8 cellular contexts compared by ENCODE assay signal in the genomic region with DNA sequence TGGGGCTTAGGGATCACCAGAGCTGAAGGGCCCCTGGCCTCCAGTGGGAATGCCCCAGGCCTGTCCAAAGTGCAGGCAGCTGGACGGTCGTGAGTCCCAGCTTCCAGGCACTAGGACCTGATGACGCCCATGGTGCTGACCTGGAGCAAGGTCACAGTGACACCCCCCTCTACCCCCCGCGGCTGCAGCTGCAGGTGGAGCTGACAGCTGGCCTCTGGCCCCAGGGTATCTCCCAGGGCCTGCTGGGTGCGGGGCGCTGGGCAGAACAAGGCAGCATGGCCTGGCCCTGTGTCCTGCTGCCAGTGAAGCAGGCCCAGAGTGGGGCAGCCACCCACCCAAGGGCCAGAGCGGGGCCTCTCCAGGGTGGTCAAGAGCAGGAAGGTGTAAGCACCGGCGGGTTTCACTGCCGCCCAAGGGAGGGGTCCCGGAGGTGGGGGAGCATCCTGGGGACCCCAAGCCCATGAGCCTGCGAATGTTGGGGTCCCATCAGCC. TPM values are rescaled to one million over a fixed set of nuclear protein-coding genes. Genes with fewer than 3 reads are reported as not detected.
DNase-seq lines count a peak whose midpoint lies in the region; ATAC-seq, FAIRE-seq and TF ChIP-seq lines count a peak whose summit lies in the region.

No MANE protein-coding gene starts in this region.

- H3K36me3 ChIP-seq in MG63: peaks cover 12% of the 10 kb centered on the region

- no peaks in the 10 kb centered on the region for H3K9me3 Mint-ChIP-seq in central memory CD8-positive, alpha-beta T cell

- TF ChIP-seq POLR2A in GM12891 (IDR thresholded peaks at IDR 0.05; ENCODE audit: low read depth, low read length): no peak

- H3K27me3 Mint-ChIP-seq in central memory CD8-positive, alpha-beta T cell: no peaks in the 10 kb centered on the region

- TF ChIP-seq CTCF in AG10803 (conservative IDR thresholded peaks at IDR 0.05; ENCODE audit: low read length): no peak
- TF ChIP-seq CTCF in GM10266 (IDR thresholded peaks at IDR 0.05; ENCODE audit: control insufficient read depth, insufficient read depth, low read depth, missing control alignments): no peak

- no peak for DNase-seq in AG10803 (ENCODE audit: low read depth)
- no peak for DNase-seq in MG63
- no peak for DNase-seq in central memory CD8-positive, alpha-beta T cell (ENCODE audit: low spot score in 2 of 2)
- DNase-seq in medulla oblongata (ENCODE audit: extremely low spot score): no peak
- no peak for DNase-seq in GM10266 (ENCODE audit: extremely low spot score)
- DNase-seq in GM12891 (ENCODE audit: insufficient read length, low spot score): no peak

- peaks cover 57% of the 10 kb centered on the region for H3K4me1 ChIP-seq in mononuclear cell (ENCODE audit: insufficient read depth, low read length)

- H3K36me3 Mint-ChIP-seq in central memory CD8-positive, alpha-beta T cell (ENCODE audit: insufficient read depth): peaks cover 12% of the 10 kb centered on the region

- H3K27me3 ChIP-seq in MG63 (no peaks in the 10 kb centered on the region), mononuclear cell (ENCODE audit: insufficient read depth, low read length) (no peaks in the 10 kb centered on the region)

- H3K4me3 ChIP-seq in AG10803 (ENCODE audit: low read length): peak overlapping the region; percentile 81
- H3K4me3 ChIP-seq in MG63: peak overlapping the region; percentile 57
- H3K4me3 ChIP-seq in mononuclear cell (ENCODE audit: low read length): peak overlapping the region; percentile 72

- no peak overlapping the region for H3K27ac Mint-ChIP-seq in central memory CD8-positive, alpha-beta T cell (ENCODE audit: low read depth)

- ATAC-seq in central memory CD8-positive, alpha-beta T cell (replicated peaks; ENCODE audit: extremely low read depth, poor library complexity, severe bottlenecking): no peak
- no peak for ATAC-seq in HG03378 (IDR thresholded peaks at IDR 0.05; ENCODE audit: unreplicated experiment)

- peak overlapping the region; percentile 91 for H3K4me3 Mint-ChIP-seq in central memory CD8-positive, alpha-beta T cell

- FAIRE-seq in GM12891 (lab: Jason Lieb, UNC): no peak

- H3K9me3 ChIP-seq in MG63 (no peaks in the 10 kb centered on the region), mononuclear cell (ENCODE audit: low read depth, low read length) (no peaks in the 10 kb centered on the region)

- peaks cover 37% of the 10 kb centered on the region for H3K4me1 Mint-ChIP-seq in central memory CD8-positive, alpha-beta T cell

TF ChIP-seq in GM12891, 5 proteins besides CTCF, POLR2A, EP300 and RAD21:
- no peak for TF ChIP-seq SPI1 (IDR thresholded peaks at IDR 0.05; ENCODE audit: low read depth, low read length)
- TF ChIP-seq POU2F2 (IDR thresholded peaks at IDR 0.05; ENCODE audit: low read depth, low read length): no peak
- TF ChIP-seq POLR2AphosphoS5 (IDR thresholded peaks at IDR 0.05; ENCODE audit: low read depth, low read length): no peak

RNA-seq across cellular contexts. Expression of a gene that starts 0.6 kb away (rescaled TPM):
- 26.4 and 36.9 TPM in 2 replicates for total RNA-seq in MG63 (2014; rRNA removed; shearing (Covaris generic); ENCODE audit: low replicate concordance)
- 213 TPM for total RNA-seq in mononuclear cell
- 85.7 TPM for polyA plus RNA-seq in GM12891 (2012; ENCODE audit: low read depth, missing spikeins)

RNA-seq across cellular contexts. Expression of a gene that starts 7.8 kb away (rescaled TPM):
- 218 and 256 TPM in 2 replicates for total RNA-seq in MG63 (2014; rRNA removed; shearing (Covaris generic); ENCODE audit: low replicate concordance)
- total RNA-seq in mononuclear cell: 22.1 TPM
- polyA plus RNA-seq in GM12891 (2012; ENCODE audit: low read depth, missing spikeins): 127 TPM

RNA-seq across cellular contexts. Expression of a gene that starts 28.1 kb away (rescaled TPM):
- total RNA-seq in MG63 (2014; rRNA removed; shearing (Covaris generic); ENCODE audit: low replicate concordance): 7.5 and 14.0 TPM in 2 replicates
- total RNA-seq in mononuclear cell: 19.6 TPM
- 0.06 TPM for polyA plus RNA-seq in GM12891 (2012; ENCODE audit: low read depth, missing spikeins)

RNA-seq across cellular contexts. Expression of a gene that starts 34.4 kb away (rescaled TPM):
- total RNA-seq in MG63 (2014; rRNA removed; shearing (Covaris generic); ENCODE audit: low replicate concordance): 21.0 and 37.7 TPM in 2 replicates
- total RNA-seq in mononuclear cell: 62.7 TPM
- 34.5 TPM for polyA plus RNA-seq in GM12891 (2012; ENCODE audit: low read depth, missing spikeins)
